ENCODE assay signal across 27 cellular contexts in the genomic region with DNA sequence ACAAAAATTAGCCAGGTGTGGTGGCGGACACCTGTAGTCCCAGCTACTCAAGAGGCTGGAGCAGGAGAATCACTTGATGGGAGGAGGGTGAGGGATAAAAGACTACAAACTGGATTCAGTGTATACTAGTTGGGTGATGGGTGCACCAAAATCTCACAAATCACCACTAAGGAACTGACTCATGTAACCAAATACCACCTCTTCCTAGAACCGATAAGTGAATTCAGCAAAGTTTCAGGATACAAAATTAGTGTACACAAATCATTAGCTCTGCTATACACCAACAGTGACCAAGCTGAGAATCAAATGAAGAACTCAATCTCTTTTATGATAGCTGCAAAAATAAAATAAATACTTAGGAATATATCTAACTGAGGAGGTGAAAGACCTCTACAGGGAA. TPM values are rescaled to one million over a fixed set of nuclear protein-coding genes. Genes with fewer than 3 reads are reported as not detected.
"Had no signal": no experiment of that assay in that cellular context is flagged by ENCODE, and none has a peak within 500 bp of the region (broad histone marks: within the 10 kb centered on the region; RNA-seq: fewer than 3 reads in every experiment).

No MANE protein-coding gene starts in this region.

- H3K36me3 ChIP-seq: stomach, suprapubic skin, thoracic aorta, thyroid gland, tibial artery, tibial nerve, transverse colon, upper lobe of left lung, upper lobe of right lung, uterus, vagina had no signal

- H3K9me3 ChIP-seq: stomach, suprapubic skin, testis, thoracic aorta, thyroid gland, tibial artery, tibial nerve, transverse colon, upper lobe of left lung, upper lobe of right lung, uterus, vagina had no signal

- DNase-seq: stimulated activated CD4-positive, alpha-beta T cell treated with anti-CD3 and anti-CD28 coated beads, Interleukin-1b, Interleukin-23, amount 100 ng/mL, for 48 hours; stimulated activated CD4-positive, alpha-beta T cell treated with anti-CD3 and anti-CD28 coated beads, Interleukin-2, amount 100 ng/mL, for 24 hours; stimulated activated CD4-positive, alpha-beta T cell treated with anti-CD3 and anti-CD28 coated beads, Interleukin-2, amount 100 ng/mL, for 48 hours; stimulated activated CD4-positive, alpha-beta T cell treated with anti-CD3 and anti-CD28 coated beads, Interleukin-4, amount 100 ng/mL, for 1 hour; stimulated activated CD4-positive, alpha-beta T cell treated with anti-CD3 and anti-CD28 coated beads, Interleukin-4, amount 100 ng/mL, for 24 hours; stimulated activated CD4-positive, alpha-beta T cell treated with anti-CD3 and anti-CD28 coated beads, Interleukin-4, amount 100 ng/mL, for 4 hours; stimulated activated CD8-positive, alpha-beta memory T cell treated with anti-CD3 and anti-CD28 coated beads, Interleukin-4, amount 100 ng/mL, for 48 hours; stimulated activated naive B cell treated with anti-CD40 and anti-IgM and Interleukin-4, amounts not matched to agents 10 μg/mL and 1 μg/mL and 100 μg/mL, for 72 hours; stimulated activated naive CD4-positive, alpha-beta T cell; stimulated activated naive CD4-positive, alpha-beta T cell treated with Interleukin-2 at 50 U/mL for 16 hours; stomach; substantia nigra; testis; thyroid gland; tibial artery; transverse colon; trophoblast cell; upper lobe of left lung; upper lobe of right lung; uterus had no signal

- H3K27ac ChIP-seq: stomach, suprapubic skin, testis, thoracic aorta, thyroid gland, tibial artery, tibial nerve, transverse colon, upper lobe of left lung, upper lobe of right lung, uterus, vagina had no signal

- H3K4me1 ChIP-seq: testis, tibial artery, tibial nerve, uterus, vagina had no signal

- H3K4me1 Mint-ChIP-seq: stimulated activated memory B cell treated with anti-CD40 and anti-IgM and Interleukin-4, amounts not matched to agents 10 μg/mL and 1 μg/mL and 100 μg/mL, for 72 hours; stimulated activated naive B cell treated with anti-CD40 and anti-IgM and Interleukin-4, amounts not matched to agents 10 μg/mL and 1 μg/mL and 100 μg/mL, for 72 hours had no signal

- H3K4me3 Mint-ChIP-seq: stimulated activated memory B cell treated with anti-CD40 and anti-IgM and Interleukin-4, amounts not matched to agents 10 μg/mL and 1 μg/mL and 100 μg/mL, for 72 hours; stimulated activated naive B cell treated with anti-CD40 and anti-IgM and Interleukin-4, amounts not matched to agents 10 μg/mL and 1 μg/mL and 100 μg/mL, for 72 hours; stimulated activated naive CD8-positive, alpha-beta T cell treated with anti-CD3 and anti-CD28 coated beads, Interleukin-15, Interleukin-2, amounts not matched to agents 100 ng/mL and 50 ng/mL, for 24 hours; type B pancreatic cell had no signal

- ATAC-seq: stimulated activated memory B cell treated with anti-CD40 and anti-IgM and Interleukin-4, amounts not matched to agents 10 μg/mL and 1 μg/mL and 100 μg/mL, for 72 hours; stimulated activated naive B cell treated with anti-CD40 and anti-IgM and Interleukin-4, amounts not matched to agents 10 μg/mL and 1 μg/mL and 100 μg/mL, for 72 hours; upper lobe of right lung had no signal

- H3K36me3 Mint-ChIP-seq: stimulated activated memory B cell treated with anti-CD40 and anti-IgM and Interleukin-4, amounts not matched to agents 10 μg/mL and 1 μg/mL and 100 μg/mL, for 72 hours; stimulated activated naive B cell treated with anti-CD40 and anti-IgM and Interleukin-4, amounts not matched to agents 10 μg/mL and 1 μg/mL and 100 μg/mL, for 72 hours; type B pancreatic cell had no signal

- H3K27ac Mint-ChIP-seq: stimulated activated memory B cell treated with anti-CD40 and anti-IgM and Interleukin-4, amounts not matched to agents 10 μg/mL and 1 μg/mL and 100 μg/mL, for 72 hours; stimulated activated naive B cell treated with anti-CD40 and anti-IgM and Interleukin-4, amounts not matched to agents 10 μg/mL and 1 μg/mL and 100 μg/mL, for 72 hours; stimulated activated naive CD8-positive, alpha-beta T cell treated with anti-CD3 and anti-CD28 coated beads, Interleukin-15, Interleukin-2, amounts not matched to agents 100 ng/mL and 50 ng/mL, for 24 hours; type B pancreatic cell had no signal

- H3K4me3 ChIP-seq: stomach, suprapubic skin, testis, thoracic aorta, thyroid gland, tibial artery, tibial nerve, transverse colon, upper lobe of left lung, upper lobe of right lung, uterus, vagina had no signal

- H3K9me3 Mint-ChIP-seq: stimulated activated memory B cell treated with anti-CD40 and anti-IgM and Interleukin-4, amounts not matched to agents 10 μg/mL and 1 μg/mL and 100 μg/mL, for 72 hours; stimulated activated naive CD8-positive, alpha-beta T cell treated with anti-CD3 and anti-CD28 coated beads, Interleukin-15, Interleukin-2, amounts not matched to agents 100 ng/mL and 50 ng/mL, for 24 hours had no signal

- H3K27me3 ChIP-seq: stomach, suprapubic skin, testis, thyroid gland, tibial artery, tibial nerve, transverse colon, upper lobe of left lung, upper lobe of right lung, uterus, vagina had no signal

RNA-seq across cellular contexts. Expression of a gene that starts 23.0 kb away (rescaled TPM):
- total RNA-seq: tibial nerve, vagina had no signal
